ENCODE assay signal across 1 cellular context in genomic region chr10:69574571-69574978, GRCh38.
TF ChIP-seq lines count a peak whose summit lies in the region.

No MANE protein-coding gene starts in this region.

TF ChIP-seq in SK-N-SH treated with all-trans-retinoic acid at 6 μM for 48 hours, 23 proteins besides CTCF, POLR2A, EP300 and RAD21 (continued from another document):
- TF ChIP-seq TSHZ2 (CRISPR knock-in tag; IDR thresholded peaks at IDR 0.05) (no peak), ISL1 (CRISPR knock-in tag; IDR thresholded peaks at IDR 0.05) (no peak), ESRRG (CRISPR knock-in tag; IDR thresholded peaks at IDR 0.05) (no peak), OSR1 (CRISPR knock-in tag; IDR thresholded peaks at IDR 0.05) (no peak), ZC3H10 (CRISPR knock-in tag; IDR thresholded peaks at IDR 0.05) (no peak), ZNF8 (CRISPR knock-in tag; IDR thresholded peaks at IDR 0.05) (no peak), ZFP30 (CRISPR knock-in tag; IDR thresholded peaks at IDR 0.05) (no peak)
